ENCODE assay signal across 8 cellular contexts in the genomic region with DNA sequence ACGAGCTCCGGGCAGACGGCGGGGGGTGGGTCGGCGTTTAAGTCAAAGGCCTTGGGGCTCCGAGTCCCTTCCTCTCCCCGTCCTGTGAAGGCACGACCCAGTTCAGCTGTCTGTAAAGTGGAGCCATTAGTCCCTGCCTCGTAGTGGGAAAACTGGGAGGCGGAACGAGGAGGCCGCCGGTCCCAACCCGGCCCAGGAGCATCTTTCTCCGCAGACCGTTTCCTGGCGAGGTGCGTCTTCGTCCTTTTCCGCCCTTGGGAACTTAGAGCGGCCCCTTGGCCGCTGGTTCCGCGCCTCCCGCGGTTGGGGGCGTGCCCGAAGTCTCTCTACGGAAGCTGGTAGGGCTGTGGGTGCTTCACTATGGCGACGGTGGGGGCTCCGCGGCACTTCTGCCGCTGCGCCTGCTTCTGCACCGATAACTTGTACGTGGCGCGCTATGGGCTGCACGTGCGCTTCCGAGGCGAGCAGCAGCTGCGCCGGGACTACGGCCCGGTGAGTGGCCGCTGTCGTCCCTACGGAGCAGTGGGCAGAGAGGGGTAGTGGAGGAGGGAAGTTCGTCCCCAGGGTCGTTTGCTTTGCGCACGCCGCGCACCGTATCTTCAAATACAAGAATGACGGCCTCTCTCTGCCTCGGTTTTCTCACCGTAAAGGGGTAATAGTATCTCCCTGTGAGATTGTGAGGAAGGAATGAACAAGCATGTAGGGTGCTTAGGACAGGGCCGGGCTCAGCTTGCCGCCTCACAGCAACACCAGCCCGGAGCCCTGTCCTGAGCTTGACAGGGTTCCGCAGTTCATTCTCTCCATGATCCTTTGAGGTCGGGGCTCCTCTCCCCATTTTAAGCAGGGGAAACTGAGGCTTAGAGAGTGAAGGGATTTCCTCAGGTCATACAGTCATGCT. TPM values are rescaled to one million over a fixed set of nuclear protein-coding genes. Genes with fewer than 3 reads are reported as not detected.
DNase-seq lines count a peak whose midpoint lies in the region; ATAC-seq, FAIRE-seq and TF ChIP-seq lines count a peak whose summit lies in the region.

A gene (plus strand): TSS at position 353 of the 898 bp plus-strand sequence. CDS start 8 bp downstream, at position 361.

- no peaks in the 10 kb centered on the region for H3K9me3 ChIP-seq in small intestine (ENCODE audit: control insufficient read depth, low read depth)

- DNase-seq in ACHN (peak; percentile 97), NCI-H2196 (lab: John Stamatoyannopoulos, UW; ENCODE audit: unreplicated experiment) (peak; percentile 94), T47D (ENCODE audit: low read depth in 1 of 2, low spot score in 1 of 2) (peak; percentile 90 to 94), iPS-NIHi11 (ENCODE audit: low spot score) (peak; percentile 90), small intestine (peak; percentile 91)

- WGBS in small intestine, 3 donors: 0 to 1% (median 0%) methylated on average over 66 of the region's 66 CpGs

- H3K27ac ChIP-seq in VCaP (peak within 1 kb of the TSS; percentile 99), small intestine (ENCODE audit: low read depth in 1 of 2, low read length in 1 of 2) (peak within 1 kb of the TSS; percentile 93 to 94)

- H3K4me3 ChIP-seq in small intestine (ENCODE audit: low read depth in 1 of 2, low read length in 2 of 2): peak within 1 kb of the TSS; percentile 75 to 77

- peaks cover 6% of the 10 kb centered on the region in 2 donors for H3K4me1 ChIP-seq in small intestine (ENCODE audit: control insufficient read depth in 2 of 2, insufficient read depth in 1 of 2, low read depth in 1 of 2, low read length in 1 of 2)

- peak; percentile 56 for ATAC-seq in GM18873 (IDR thresholded peaks at IDR 0.05; ENCODE audit: low FRiP score, unreplicated experiment)
- ATAC-seq in HG03135 (IDR thresholded peaks at IDR 0.05; ENCODE audit: unreplicated experiment): peak; percentile 71

- FAIRE-seq in small intestine (lab: Jason Lieb, UNC): no peak

- TF ChIP-seq CTCF in VCaP (conservative IDR thresholded peaks at IDR 0.05): no peak

- no peaks in the 10 kb centered on the region for H3K27me3 ChIP-seq in small intestine (ENCODE audit: control insufficient read depth in 2 of 2, insufficient read depth in 2 of 2, low read length in 2 of 2)

- in situ Hi-C loops in ACHN (cut with HindIII; ENCODE audit: low pct_ligation_motif_present, low pct_unique_long_range_greater_than_20kb, low sequenced_read_pairs): no loop called here
- in situ Hi-C loops in T47D (cut with HindIII; ENCODE audit: low pct_unique_long_range_greater_than_20kb, low sequenced_read_pairs): no loop called here

- no peaks in the 10 kb centered on the region for H3K36me3 ChIP-seq in small intestine (ENCODE audit: control insufficient read depth in 2 of 2, insufficient read depth in 2 of 2, low read length in 2 of 2)

RNA-seq across cellular contexts. Expression of the gene that starts here (rescaled TPM):
- polyA plus RNA-seq in small intestine: 10 to 100 TPM; 26.6 to 30.3 (median 28.2) TPM

Comparison
In these comparisons a context has a peak if more than half of its experiments do, and no peak if none do; other contexts are left out.
1. Peak in every context shown above with its lines: DNase-seq, ATAC-seq, H3K4me3 ChIP-seq and H3K27ac ChIP-seq.